35 cellular contexts compared by ENCODE assay signal in the genomic region with DNA sequence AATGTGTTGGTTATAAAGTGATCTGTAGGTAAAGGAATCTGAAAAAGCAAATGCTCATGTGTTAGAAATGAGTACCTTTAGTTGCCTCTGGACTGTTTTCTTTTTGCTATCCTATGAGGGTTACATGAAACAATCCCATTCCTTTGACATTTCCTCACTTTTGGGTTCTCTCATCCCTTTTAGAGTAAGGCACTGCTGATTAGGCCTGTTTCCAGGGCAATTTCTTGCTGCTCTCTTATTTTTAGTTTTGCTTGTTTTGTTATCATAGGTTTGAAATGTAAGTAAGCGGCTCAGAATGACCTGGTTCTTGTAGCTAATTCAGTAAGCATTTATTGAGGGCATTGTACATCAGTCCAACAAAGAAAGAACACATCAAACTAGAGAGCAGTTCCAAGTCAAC.
A peak's percentile ranks its signal among the peaks of the same experiment; 100 is the strongest.
DNase-seq lines count a peak whose midpoint lies in the region; ATAC-seq, FAIRE-seq and TF ChIP-seq lines count a peak whose summit lies in the region.
"Had no signal": no experiment of that assay in that cellular context is flagged by ENCODE, and none has a peak within 500 bp of the region (broad histone marks: within the 10 kb centered on the region; RNA-seq: fewer than 3 reads in every experiment).

No MANE protein-coding gene starts in this region.

- peak overlapping the region; percentile 57 for H3K9ac ChIP-seq in astrocyte (ENCODE audit: low read length)
- H3K9ac ChIP-seq: BLaER1 treated with 17β-estradiol and CSF1 and Interleukin-3, amounts not matched to agents 10 nM and 100 nM; KMS-11 had no signal

- no peaks in the 10 kb centered on the region for H3K36me3 Mint-ChIP-seq in astrocyte (ENCODE audit: low read depth, unreplicated experiment)
- H3K36me3 Mint-ChIP-seq in mesothelial cell of epicardium, result peaks cover 3% of the 10 kb centered on the region

- no peaks in the 10 kb centered on the region for H3K9me3 ChIP-seq in astrocyte (ENCODE audit: insufficient read depth, low read depth, low read length)
- H3K9me3 ChIP-seq: esophagus squamous epithelium, left ventricle myocardium inferior, MG63, SJSA1, thoracic aorta had no signal

- no peak overlapping the region for H3K4me3 ChIP-seq in astrocyte (ENCODE audit: insufficient read depth, low read depth, low read length)
- no peak overlapping the region for H3K4me3 ChIP-seq in skeletal muscle cell (ENCODE audit: low read depth, low read length)
- H3K4me3 ChIP-seq: BLaER1 treated with 17β-estradiol and CSF1 and Interleukin-3, amounts not matched to agents 10 nM and 100 nM; esophagus squamous epithelium; left ventricle myocardium inferior; MG63; SJSA1; thoracic aorta had no signal

- no peak overlapping the region for H2AFZ ChIP-seq in astrocyte (ENCODE audit: low read depth, low read length)

- no peak overlapping the region for H3K4me3 Mint-ChIP-seq in astrocyte (ENCODE audit: unreplicated experiment)
- no peak overlapping the region for H3K4me3 Mint-ChIP-seq in mesothelial cell of epicardium
- H3K4me3 Mint-ChIP-seq: activated naive CD8-positive, alpha-beta T cell; activated T-helper 17 cell treated with anti-CD3 and anti-CD28 coated beads, Interleukin-2, amount 50 U/mL, for 72 hours; central memory CD8-positive, alpha-beta T cell; stimulated activated naive CD8-positive, alpha-beta T cell treated with anti-CD3 and anti-CD28 coated beads, Interleukin-15, Interleukin-2, amounts not matched to agents 100 ng/mL and 50 ng/mL, for 24 hours had no signal

- H3K27ac Mint-ChIP-seq in astrocyte (ENCODE audit: unreplicated experiment) (no peak overlapping the region), mesothelial cell of epicardium (no peak overlapping the region)
- H3K27ac Mint-ChIP-seq: activated naive CD8-positive, alpha-beta T cell; activated T-helper 17 cell treated with anti-CD3 and anti-CD28 coated beads, Interleukin-2, amount 50 U/mL, for 72 hours; stimulated activated naive CD8-positive, alpha-beta T cell treated with anti-CD3 and anti-CD28 coated beads, Interleukin-15, Interleukin-2, amounts not matched to agents 100 ng/mL and 50 ng/mL, for 24 hours had no signal

- no peaks in the 10 kb centered on the region for H3K9me3 Mint-ChIP-seq in astrocyte (ENCODE audit: unreplicated experiment)
- H3K9me3 Mint-ChIP-seq in mesothelial cell of epicardium, result no peaks in the 10 kb centered on the region
- H3K9me3 Mint-ChIP-seq: activated T-helper 17 cell treated with anti-CD3 and anti-CD28 coated beads, Interleukin-2, amount 50 U/mL, for 72 hours; central memory CD8-positive, alpha-beta T cell; stimulated activated naive CD8-positive, alpha-beta T cell treated with anti-CD3 and anti-CD28 coated beads, Interleukin-15, Interleukin-2, amounts not matched to agents 100 ng/mL and 50 ng/mL, for 24 hours had no signal

- H3K27me3 ChIP-seq in astrocyte (ENCODE audit: insufficient read depth, low read length), result no peaks in the 10 kb centered on the region
- H3K27me3 ChIP-seq: BLaER1 treated with 17β-estradiol and CSF1 and Interleukin-3, amounts not matched to agents 10 nM and 100 nM; esophagus squamous epithelium; MG63; SJSA1 had no signal

- H3K4me1 Mint-ChIP-seq in astrocyte (ENCODE audit: low read depth, unreplicated experiment) (peaks cover 8% of the 10 kb centered on the region), mesothelial cell of epicardium (no peaks in the 10 kb centered on the region)

- peak overlapping the region; percentile 49 for H3K4me2 ChIP-seq in astrocyte (ENCODE audit: low read length)
- H3K4me2 ChIP-seq: BLaER1 treated with 17β-estradiol and CSF1 and Interleukin-3, amounts not matched to agents 10 nM and 100 nM; KMS-11 had no signal

- H3K27ac ChIP-seq in astrocyte (ENCODE audit: low read depth, low read length), result peak overlapping the region; percentile 66
- H3K27ac ChIP-seq: BLaER1 treated with 17β-estradiol and CSF1 and Interleukin-3, amounts not matched to agents 10 nM and 100 nM; esophagus squamous epithelium; KMS-11; left ventricle myocardium inferior; RWPE1; SJSA1; thoracic aorta; WERI-Rb-1 had no signal

- H3K27me3 Mint-ChIP-seq in astrocyte (ENCODE audit: low read depth, unreplicated experiment) (no peaks in the 10 kb centered on the region), mesothelial cell of epicardium (ENCODE audit: low read depth) (no peaks in the 10 kb centered on the region)
- H3K27me3 Mint-ChIP-seq: activated naive CD8-positive, alpha-beta T cell; activated T-helper 17 cell treated with anti-CD3 and anti-CD28 coated beads, Interleukin-2, amount 50 U/mL, for 72 hours; central memory CD8-positive, alpha-beta T cell; stimulated activated naive CD8-positive, alpha-beta T cell treated with anti-CD3 and anti-CD28 coated beads, Interleukin-15, Interleukin-2, amounts not matched to agents 100 ng/mL and 50 ng/mL, for 24 hours had no signal

- intact Hi-C loops in left colon (cut with DNase I, micrococcal nuclease), result no loop called here

- TF ChIP-seq CTCF in astrocyte (IDR thresholded peaks at IDR 0.05; ENCODE audit: insufficient read depth, low read depth, low read length) (no peak), mesothelial cell of epicardium (IDR thresholded peaks at IDR 0.05; ENCODE audit: unreplicated experiment) (no peak)

- peaks cover 9% of the 10 kb centered on the region for H3K4me1 ChIP-seq in astrocyte (ENCODE audit: insufficient read depth, low read length)
- H3K4me1 ChIP-seq: SJSA1 had no signal

- FAIRE-seq in astrocyte (lab: Jason Lieb, UNC), result peak; percentile 55
- FAIRE-seq: H1 had no signal

- no peaks in the 10 kb centered on the region for H4K20me1 ChIP-seq in astrocyte (ENCODE audit: insufficient read depth, low read length)

- DNase-seq in EH (ENCODE audit: low read depth) (peak; percentile 43), astrocyte (ENCODE audit: low read depth) (peak; percentile 64), fibroblast of peridontal ligament (ENCODE audit: extremely low read depth) (peak; percentile 40), skeletal muscle cell (ENCODE audit: low read depth) (peak; percentile 1), mesothelial cell of epicardium (ENCODE audit: low spot score in 2 of 2, unreplicated experiment in 2 of 2) (no peak), left colon (no peak)
- DNase-seq: activated CD4-positive, alpha-beta T cell treated with anti-CD3 and anti-CD28 coated beads for 4 hours; aorta; DMS53; esophagus squamous epithelium; glutamatergic neuron; islet precursor cell; left ventricle myocardium inferior; mesendoderm; MG63; NCI-H1105 treated with DMSO at 0.1 percent for 48 hours; NCI-H1930; NCI-H2171 treated with DMSO at 0.1 percent for 48 hours; NCI-H510A treated with DMSO at 0.1 percent for 48 hours; OCI-M1; stimulated activated CD8-positive, alpha-beta memory T cell treated with anti-CD3 and anti-CD28 coated beads, Interleukin-4, amount 100 ng/mL, for 48 hours; T1000; WERI-Rb-1 had no signal

- no peaks in the 10 kb centered on the region for H3K36me3 ChIP-seq in astrocyte (ENCODE audit: insufficient read depth, low read length)
- H3K36me3 ChIP-seq: esophagus squamous epithelium, left ventricle myocardium inferior, MG63, SJSA1, thoracic aorta, WERI-Rb-1 had no signal

- peaks cover 28% of the 10 kb centered on the region for H3K79me2 ChIP-seq in astrocyte (ENCODE audit: insufficient read depth, low read length)

- ATAC-seq in HG02970 (IDR thresholded peaks at IDR 0.05; ENCODE audit: low FRiP score, unreplicated experiment) (no peak), left colon (no peak)
- ATAC-seq: activated T-helper 17 cell treated with anti-CD3 and anti-CD28 coated beads, Interleukin-2, amount 50 U/mL, for 72 hours; right cardiac atrium had no signal

Comparison
In these comparisons a context has a peak if more than half of its experiments do, and no peak if none do; other contexts are left out.
1. DNase-seq: peak in EH (single experiment), astrocyte (single experiment), fibroblast of peridontal ligament (single experiment) and skeletal muscle cell (single experiment); none in mesothelial cell of epicardium (0 of 2) and left colon (0 of 2).